1 cellular context compared by ENCODE assay signal in genomic region chr12:29380536-29381523, GRCh38.
TF ChIP-seq lines count a peak whose summit lies in the region.

Gene ERGIC2, minus strand, starts transcription at chr12:29381172. Its CDS starts 9,539 bp downstream, at chr12:29371633.

TF ChIP-seq in SK-N-SH, 30 proteins besides CTCF, POLR2A, EP300 and RAD21 (continued from another document):
- TF ChIP-seq MAX (IDR thresholded peaks at IDR 0.05; ENCODE audit: low read depth): peak; percentile 87
- peak; percentile 92 for TF ChIP-seq YY1 (IDR thresholded peaks at IDR 0.05; ENCODE audit: low read depth)
- TF ChIP-seq FOXM1 (IDR thresholded peaks at IDR 0.05; ENCODE audit: low read depth): no peak
- TF ChIP-seq RCOR1 (IDR thresholded peaks at IDR 0.05; ENCODE audit: low read length): no peak
- TF ChIP-seq SIN3A (IDR thresholded peaks at IDR 0.05; ENCODE audit: borderline replicate concordance, low read depth, low read length): peak; percentile 97
- peak; percentile 80 for TF ChIP-seq POLR2AphosphoS5 (IDR thresholded peaks at IDR 0.05; ENCODE audit: low read depth, low read length)
- TF ChIP-seq FOXJ3 (CRISPR knock-in tag; IDR thresholded peaks at IDR 0.05): no peak
- TF ChIP-seq EZH2phosphoT487 (IDR thresholded peaks at IDR 0.05; ENCODE audit: borderline replicate concordance, low read depth): no peak
- TF ChIP-seq GABPA (IDR thresholded peaks at IDR 0.05; ENCODE audit: low read depth): peak; percentile 62
